Comparison of ENCODE assay signal across 1 cellular context in the genomic region with DNA sequence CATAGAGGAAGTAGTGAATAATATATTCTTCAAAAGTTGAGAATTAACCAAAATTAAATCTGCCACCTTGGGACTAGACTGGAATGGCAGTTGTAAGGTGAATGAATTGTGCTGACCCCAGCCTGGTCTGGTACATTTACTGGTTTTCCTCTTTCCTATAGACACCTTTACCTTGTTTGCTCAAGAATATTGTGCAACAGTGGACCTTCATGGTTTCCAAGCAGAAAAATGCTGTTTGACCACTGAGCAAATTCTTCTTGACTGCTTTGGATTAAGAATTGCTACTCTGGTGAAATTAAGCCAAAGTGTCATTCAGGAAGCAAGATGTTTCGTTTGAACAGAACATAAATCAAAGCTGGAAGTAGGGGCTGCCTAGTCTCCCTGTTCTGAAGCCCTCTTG.
TF ChIP-seq lines count a peak whose summit lies in the region.

No MANE protein-coding gene starts in this region.

TF ChIP-seq in HepG2, 621 proteins besides CTCF, POLR2A, EP300 and RAD21 (continued from another document and continues in another):
- TF ChIP-seq, protein P1, sequence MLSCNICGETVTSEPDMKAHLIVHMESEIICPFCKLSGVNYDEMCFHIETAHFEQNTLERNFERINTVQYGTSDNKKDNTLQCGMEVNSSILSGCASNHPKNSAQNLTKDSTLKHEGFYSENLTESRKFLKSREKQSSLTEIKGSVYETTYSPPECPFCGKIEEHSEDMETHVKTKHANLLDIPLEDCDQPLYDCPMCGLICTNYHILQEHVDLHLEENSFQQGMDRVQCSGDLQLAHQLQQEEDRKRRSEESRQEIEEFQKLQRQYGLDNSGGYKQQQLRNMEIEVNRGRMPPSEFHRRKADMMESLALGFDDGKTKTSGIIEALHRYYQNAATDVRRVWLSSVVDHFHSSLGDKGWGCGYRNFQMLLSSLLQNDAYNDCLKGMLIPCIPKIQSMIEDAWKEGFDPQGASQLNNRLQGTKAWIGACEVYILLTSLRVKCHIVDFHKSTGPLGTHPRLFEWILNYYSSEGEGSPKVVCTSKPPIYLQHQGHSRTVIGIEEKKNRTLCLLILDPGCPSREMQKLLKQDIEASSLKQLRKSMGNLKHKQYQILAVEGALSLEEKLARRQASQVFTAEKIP (CRISPR knock-in tag; IDR thresholded peaks at IDR 0.05; ENCODE audit: borderline replicate concordance), result no peak
- no peak for TF ChIP-seq ZBTB26 (CRISPR knock-in tag; IDR thresholded peaks at IDR 0.05; ENCODE audit: borderline replicate concordance)
- TF ChIP-seq, protein P2, sequence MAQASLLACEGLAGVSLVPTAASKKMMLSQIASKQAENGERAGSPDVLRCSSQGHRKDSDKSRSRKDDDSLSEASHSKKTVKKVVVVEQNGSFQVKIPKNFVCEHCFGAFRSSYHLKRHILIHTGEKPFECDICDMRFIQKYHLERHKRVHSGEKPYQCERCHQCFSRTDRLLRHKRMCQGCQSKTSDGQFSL (CRISPR knock-in tag; IDR thresholded peaks at IDR 0.05), result no peak
- no peak for TF ChIP-seq ERF (CRISPR knock-in tag; IDR thresholded peaks at IDR 0.05)
- no peak for TF ChIP-seq AKNA (CRISPR knock-in tag; IDR thresholded peaks at IDR 0.05; ENCODE audit: borderline replicate concordance)
- no peak for TF ChIP-seq SETDB1 (CRISPR knock-in tag; IDR thresholded peaks at IDR 0.05; ENCODE audit: borderline replicate concordance)
- TF ChIP-seq ZFX (CRISPR knock-in tag; IDR thresholded peaks at IDR 0.05; ENCODE audit: low read depth), result no peak
- TF ChIP-seq SMYD3 (CRISPR knock-in tag; IDR thresholded peaks at IDR 0.05), result no peak
- TF ChIP-seq KLF9 (CRISPR knock-in tag; IDR thresholded peaks at IDR 0.05; ENCODE audit: low read depth), result no peak
- no peak for TF ChIP-seq KAT2B (IDR thresholded peaks at IDR 0.05; ENCODE audit: borderline replicate concordance, low read depth, low read length)
- TF ChIP-seq ZNF850 (CRISPR knock-in tag; conservative IDR thresholded peaks at IDR 0.05), result no peak
- no peak for TF ChIP-seq ZNF383 (CRISPR knock-in tag; IDR thresholded peaks at IDR 0.05; ENCODE audit: borderline replicate concordance)
- TF ChIP-seq ZNF430 (CRISPR knock-in tag; IDR thresholded peaks at IDR 0.05), result no peak
- peak; percentile 27; the same call in 1 of the 2 replicates for TF ChIP-seq PAXIP1 (CRISPR knock-in tag; conservative IDR thresholded peaks at IDR 0.05)
- TF ChIP-seq MYNN (CRISPR knock-in tag; IDR thresholded peaks at IDR 0.05; ENCODE audit: low read depth), result no peak
- TF ChIP-seq ZFP36L2 (CRISPR knock-in tag; IDR thresholded peaks at IDR 0.05), result no peak
- no peak for TF ChIP-seq NFIC (IDR thresholded peaks at IDR 0.05; ENCODE audit: low read length)
- TF ChIP-seq AGO1 (IDR thresholded peaks at IDR 0.05; ENCODE audit: low read depth, low read length, poor library complexity, severe bottlenecking), result no peak
- no peak for TF ChIP-seq REL (CRISPR knock-in tag; conservative IDR thresholded peaks at IDR 0.05)
- no peak for TF ChIP-seq MTF1 (CRISPR knock-in tag; IDR thresholded peaks at IDR 0.05)
- no peak for TF ChIP-seq ZNF253 (CRISPR knock-in tag; IDR thresholded peaks at IDR 0.05; ENCODE audit: borderline replicate concordance)
- no peak for TF ChIP-seq MBD4 (IDR thresholded peaks at IDR 0.05; ENCODE audit: borderline replicate concordance, low read length)
- TF ChIP-seq POLR2G (IDR thresholded peaks at IDR 0.05; ENCODE audit: low read depth, low read length), result no peak
- no peak for TF ChIP-seq HES4 (CRISPR knock-in tag; IDR thresholded peaks at IDR 0.05; ENCODE audit: borderline replicate concordance)
- TF ChIP-seq ZNF570 (CRISPR knock-in tag; IDR thresholded peaks at IDR 0.05; ENCODE audit: borderline replicate concordance), result no peak
- no peak for TF ChIP-seq SMAD1 (CRISPR knock-in tag; IDR thresholded peaks at IDR 0.05; ENCODE audit: borderline replicate concordance, low read depth)
- TF ChIP-seq, protein P3, sequence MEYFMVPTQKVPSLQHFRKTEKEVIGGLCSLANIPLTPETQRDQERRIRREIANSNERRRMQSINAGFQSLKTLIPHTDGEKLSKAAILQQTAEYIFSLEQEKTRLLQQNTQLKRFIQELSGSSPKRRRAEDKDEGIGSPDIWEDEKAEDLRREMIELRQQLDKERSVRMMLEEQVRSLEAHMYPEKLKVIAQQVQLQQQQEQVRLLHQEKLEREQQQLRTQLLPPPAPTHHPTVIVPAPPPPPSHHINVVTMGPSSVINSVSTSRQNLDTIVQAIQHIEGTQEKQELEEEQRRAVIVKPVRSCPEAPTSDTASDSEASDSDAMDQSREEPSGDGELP (IDR thresholded peaks at IDR 0.05; ENCODE audit: borderline replicate concordance, low read depth), result no peak
- no peak for TF ChIP-seq FOXK2 (IDR thresholded peaks at IDR 0.05)
- no peak for TF ChIP-seq ZSCAN30 (CRISPR knock-in tag; IDR thresholded peaks at IDR 0.05)
- no peak for TF ChIP-seq MBNL3 (CRISPR knock-in tag; conservative IDR thresholded peaks at IDR 0.05)
- no peak for TF ChIP-seq KDM3A (CRISPR knock-in tag; IDR thresholded peaks at IDR 0.05; ENCODE audit: low read depth)
- TF ChIP-seq NR3C1 (CRISPR knock-in tag; IDR thresholded peaks at IDR 0.05), result no peak
- TF ChIP-seq KDM6A (CRISPR knock-in tag; IDR thresholded peaks at IDR 0.05; ENCODE audit: low read depth), result no peak
- TF ChIP-seq, protein P4, sequence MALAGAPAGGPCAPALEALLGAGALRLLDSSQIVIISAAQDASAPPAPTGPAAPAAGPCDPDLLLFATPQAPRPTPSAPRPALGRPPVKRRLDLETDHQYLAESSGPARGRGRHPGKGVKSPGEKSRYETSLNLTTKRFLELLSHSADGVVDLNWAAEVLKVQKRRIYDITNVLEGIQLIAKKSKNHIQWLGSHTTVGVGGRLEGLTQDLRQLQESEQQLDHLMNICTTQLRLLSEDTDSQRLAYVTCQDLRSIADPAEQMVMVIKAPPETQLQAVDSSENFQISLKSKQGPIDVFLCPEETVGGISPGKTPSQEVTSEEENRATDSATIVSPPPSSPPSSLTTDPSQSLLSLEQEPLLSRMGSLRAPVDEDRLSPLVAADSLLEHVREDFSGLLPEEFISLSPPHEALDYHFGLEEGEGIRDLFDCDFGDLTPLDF (CRISPR knock-in tag; IDR thresholded peaks at IDR 0.05), result no peak
- no peak for TF ChIP-seq PPARG (CRISPR knock-in tag; conservative IDR thresholded peaks at IDR 0.05)
- TF ChIP-seq TFDP2 (CRISPR knock-in tag; IDR thresholded peaks at IDR 0.05), result no peak
- no peak for TF ChIP-seq ASH2L (IDR thresholded peaks at IDR 0.05; ENCODE audit: insufficient read length, low read depth, low read length)
- TF ChIP-seq ZSCAN21 (CRISPR knock-in tag; IDR thresholded peaks at IDR 0.05; ENCODE audit: borderline replicate concordance), result no peak
- TF ChIP-seq MIER2 (CRISPR knock-in tag; IDR thresholded peaks at IDR 0.05), result no peak
- TF ChIP-seq RNF2 (conservative IDR thresholded peaks at IDR 0.05; ENCODE audit: low read depth), result no peak
- no peak for TF ChIP-seq ZSCAN22 (CRISPR knock-in tag; IDR thresholded peaks at IDR 0.05)
- no peak for TF ChIP-seq KLF12 (CRISPR knock-in tag; IDR thresholded peaks at IDR 0.05; ENCODE audit: borderline replicate concordance)
- TF ChIP-seq ZBTB4 (CRISPR knock-in tag; IDR thresholded peaks at IDR 0.05; ENCODE audit: borderline replicate concordance), result no peak
